19 cellular contexts compared by ENCODE assay signal in genomic region chr3:151843275-151843674, GRCh38. TPM values are rescaled to one million over a fixed set of nuclear protein-coding genes. Genes with fewer than 3 reads are reported as not detected.
DNase-seq lines count a peak whose midpoint lies in the region; ATAC-seq, FAIRE-seq and TF ChIP-seq lines count a peak whose summit lies in the region.
"Had no signal": no experiment of that assay in that cellular context is flagged by ENCODE, and none has a peak within 500 bp of the region (broad histone marks: within the 10 kb centered on the region; RNA-seq: fewer than 3 reads in every experiment).

No MANE protein-coding gene starts in this region.

- POLR2A ChIA-PET in H1 (lab: Charles Lee; ENCODE audit: partially characterized antibody), result no interaction called here

- no peaks in the 10 kb centered on the region for H3K9me3 Mint-ChIP-seq in neural progenitor cell

- H2AFZ ChIP-seq in H1 (ENCODE audit: low read length), result peak overlapping the region; percentile 33; the same call in 1 of the 2 replicates
- H2AFZ ChIP-seq in neural progenitor cell (replicated peaks), result no peak overlapping the region

- no peak overlapping the region for H4K8ac ChIP-seq in H1 (ENCODE audit: extremely low read depth, insufficient read depth, low read length)

- FAIRE-seq in H1 (lab: Jason Lieb, UNC), result no peak

- no peak overlapping the region for H2BK20ac ChIP-seq in H1 (ENCODE audit: low read length)

- H3K4me1 Mint-ChIP-seq in neural progenitor cell, result no peaks in the 10 kb centered on the region

- H3K4me2 ChIP-seq in H1 (ENCODE audit: insufficient read depth in 1 of 2, low read depth in 2 of 2, low read length in 2 of 2), result no peak overlapping the region
- no peak overlapping the region for H3K4me2 ChIP-seq in neural progenitor cell

- H3K14ac ChIP-seq in H1 (ENCODE audit: insufficient read length), result no peak overlapping the region

- no peak overlapping the region for H3K4me3 Mint-ChIP-seq in neural progenitor cell
- H3K4me3 Mint-ChIP-seq: CD14-positive monocyte, neural crest cell had no signal

- no peak overlapping the region for H2BK15ac ChIP-seq in H1 (ENCODE audit: low read length)

- H3K27ac ChIP-seq in H1 (ENCODE audit: low read depth, low read length) (no peak overlapping the region), neural progenitor cell (no peak overlapping the region)
- H3K27ac ChIP-seq: right atrium auricular region, testis had no signal

- no peak overlapping the region for H2BK12ac ChIP-seq in H1 (ENCODE audit: low read depth, low read length)

- no peak for TF ChIP-seq CTCF in H1 (IDR thresholded peaks at IDR 0.05; ENCODE audit: control extremely low read depth in 1 of 3, insufficient read depth in 1 of 3, low read depth in 1 of 3, low read length in 3 of 3)
- no peak for TF ChIP-seq CTCF in neural progenitor cell (IDR thresholded peaks at IDR 0.05)

- H3K36me3 Mint-ChIP-seq in neural progenitor cell, result no peaks in the 10 kb centered on the region
- H3K36me3 Mint-ChIP-seq: CD14-positive monocyte had no signal

- H3K79me2 ChIP-seq in H1 (ENCODE audit: control insufficient read depth in 1 of 2, insufficient read depth in 2 of 2, low read length in 2 of 2) (no peaks in the 10 kb centered on the region), neural progenitor cell (ENCODE audit: low read depth) (no peaks in the 10 kb centered on the region)

- H3K4me3 ChIP-seq in H1 (ENCODE audit: extremely low read depth in 1 of 4, insufficient read depth in 2 of 4, low read depth in 3 of 4, low read length in 4 of 4) (no peak overlapping the region), neural progenitor cell (no peak overlapping the region)
- H3K4me3 ChIP-seq: lung, right atrium auricular region, testis had no signal

- DNase-seq in NCI-H2171 treated with DMSO at 0.1 percent for 48 hours (lab: John Stamatoyannopoulos, UW), result peak; percentile 11
- DNase-seq in NCI-H2171 (lab: John Stamatoyannopoulos, UW), result no peak
- DNase-seq in NCI-H460 (ENCODE audit: extremely low read depth, low read depth), result peak; percentile 46
- no peak for DNase-seq in H1 (ENCODE audit: low read depth in 1 of 2, low spot score in 2 of 2)
- no peak for DNase-seq in neural progenitor cell (ENCODE audit: low spot score)
- no peak for DNase-seq in Kasumi-1 (lab: John Stamatoyannopoulos, UW)
- no peak for DNase-seq in kidney tubule cell (ENCODE audit: low spot score)
- DNase-seq: activated effector memory CD4-positive, alpha-beta T cell treated with anti-CD3 and anti-CD28 coated beads, Interleukin-2, amount 50 U/mL, for 16 hours; foreskin fibroblast; stimulated activated CD8-positive, alpha-beta memory T cell treated with anti-CD3 and anti-CD28 coated beads, Interleukin-4, amount 100 ng/mL, for 48 hours; testis had no signal

- H3K9ac ChIP-seq in H1 (replicated peaks in 1 of 4; ENCODE audit: extremely low read depth in 1 of 4, low read depth in 3 of 4, low read length in 3 of 4) (no peak overlapping the region), neural progenitor cell (no peak overlapping the region)

- no peak for TF ChIP-seq EP300 in H1 (IDR thresholded peaks at IDR 0.05; ENCODE audit: borderline replicate concordance in 1 of 2, low read depth in 2 of 2, low read length in 2 of 2)

- H4K91ac ChIP-seq in H1 (replicated peaks; ENCODE audit: insufficient read length, low read length), result no peak overlapping the region

- H3K36me3 ChIP-seq in H1 (ENCODE audit: control insufficient read depth in 2 of 4, insufficient read depth in 4 of 4, low read length in 3 of 4) (no peaks in the 10 kb centered on the region), neural progenitor cell (no peaks in the 10 kb centered on the region)
- H3K36me3 ChIP-seq: right atrium auricular region had no signal

- H3K9me3 ChIP-seq in H1 (ENCODE audit: insufficient read depth in 2 of 2, low read depth in 1 of 2, low read length in 1 of 2), result no peaks in the 10 kb centered on the region
- no peaks in the 10 kb centered on the region for H3K9me3 ChIP-seq in neural progenitor cell (ENCODE audit: low read depth)
- H3K9me3 ChIP-seq: right atrium auricular region, testis had no signal

- H4K20me1 ChIP-seq in H1 (replicated peaks in 1 of 2; ENCODE audit: control insufficient read depth in 1 of 2, insufficient read depth in 2 of 2, low read length in 2 of 2) (no peaks in the 10 kb centered on the region), neural progenitor cell (ENCODE audit: low read depth) (no peaks in the 10 kb centered on the region)

- no peaks in the 10 kb centered on the region for H3K79me1 ChIP-seq in H1 (ENCODE audit: low read depth, low read length)

- H3K56ac ChIP-seq in H1 (replicated peaks; ENCODE audit: insufficient read length, low read depth, low read length), result no peak overlapping the region

- no peak for TF ChIP-seq RAD21 in H1 (IDR thresholded peaks at IDR 0.05 in 1 of 2, conservative IDR thresholded peaks at IDR 0.05 in 1 of 2; ENCODE audit: low read depth in 2 of 2, low read length in 2 of 2)

- no peak for ATAC-seq in HG03196 (IDR thresholded peaks at IDR 0.05; ENCODE audit: unreplicated experiment)

- H2AK5ac ChIP-seq in H1 (ENCODE audit: low read depth, low read length), result no peak overlapping the region

- no peak overlapping the region for H3K4ac ChIP-seq in H1 (replicated peaks; ENCODE audit: insufficient read length, low read depth, low read length)

- peaks cover 2% of the 10 kb centered on the region for H3K27me3 Mint-ChIP-seq in neural progenitor cell (ENCODE audit: insufficient read depth, low read depth)

- CTCF ChIA-PET in H1 (lab: Charles Lee; ENCODE audit: partially characterized antibody), result interaction anchor here (0.6 kb wide), 1 partner anchor 403 kb away, joined by 3 read pairs; no protein-coding TSS in a partner anchor

- no peak overlapping the region for H2BK120ac ChIP-seq in H1 (replicated peaks; ENCODE audit: low read depth, low read length)

- H3K4me1 ChIP-seq in H1 (replicated peaks in 1 of 4; ENCODE audit: control insufficient read depth in 3 of 4, insufficient read depth in 4 of 4, low read length in 3 of 4) (no peaks in the 10 kb centered on the region), neural progenitor cell (peaks cover 4% of the 10 kb centered on the region)
- H3K4me1 ChIP-seq: right atrium auricular region, testis had no signal

- no peak for TF ChIP-seq POLR2A in H1 (IDR thresholded peaks at IDR 0.05; ENCODE audit: control extremely low read depth in 1 of 2, low read depth in 2 of 2, low read length in 2 of 2)

- no peak overlapping the region for H3K23ac ChIP-seq in H1 (ENCODE audit: insufficient read length)

- H3K27ac Mint-ChIP-seq in neural progenitor cell, result peak overlapping the region; percentile 65

- H3K27me3 ChIP-seq in H1 (replicated peaks in 1 of 4; ENCODE audit: control insufficient read depth in 3 of 4, extremely low read depth in 1 of 4, insufficient read depth in 3 of 4, low read length in 3 of 4), result peaks cover 0 to 1% (median 0%) of the 10 kb centered on the region in 4 experiments; a peak in 1 of 7 replicates
- H3K27me3 ChIP-seq in neural progenitor cell, result no peaks in the 10 kb centered on the region
- H3K27me3 ChIP-seq: right atrium auricular region, testis had no signal

- H3K18ac ChIP-seq in H1 (ENCODE audit: extremely low read depth, low read length), result no peak overlapping the region

- H2BK5ac ChIP-seq in H1 (ENCODE audit: low read depth, low read length), result no peak overlapping the region

- no peaks in the 10 kb centered on the region for H3F3A ChIP-seq in neural progenitor cell (ENCODE audit: low read depth)

- H4K5ac ChIP-seq in H1 (ENCODE audit: insufficient read length, low read depth, low read length), result no peak overlapping the region

- 78% methylated on average over 1 of the region's 1 CpG; no CpG with 5 or more reads in 1 of the 2 experiments for WGBS in H1 (ENCODE audit: extremely low coverage in 1 of 2, insufficient coverage in 1 of 2, insufficient read length in 1 of 2, insufficient replicate concordance in 2 of 2, low coverage in 1 of 2, low lambda C conversion rate in 2 of 2, missing lambda C conversion rate in 1 of 2), 2 experiments

- no peaks in the 10 kb centered on the region for H3K23me2 ChIP-seq in H1 (ENCODE audit: low read depth, low read length)

TF ChIP-seq in H1, 55 proteins besides CTCF, POLR2A, EP300 and RAD21:
- TF ChIP-seq BRCA1 (IDR thresholded peaks at IDR 0.05; ENCODE audit: low read depth, low read length) (no peak), TAF1 (IDR thresholded peaks at IDR 0.05; ENCODE audit: low read depth, low read length) (no peak), NRF1 (IDR thresholded peaks at IDR 0.05; ENCODE audit: low read depth, low read length) (no peak), JUND (IDR thresholded peaks at IDR 0.05; ENCODE audit: low read length) (no peak), FOSL1 (IDR thresholded peaks at IDR 0.05; ENCODE audit: insufficient read depth, low read depth, low read length) (no peak)

RNA-seq across cellular contexts. Expression of gene AADAC, which starts 29.4 kb away (rescaled TPM):
- 6.2 and 7.8 TPM in 2 replicates for total RNA-seq in NCI-H460 (2014; rRNA removed; shearing (Covaris generic))
- 39.5 and 40.3 TPM in 2 replicates for polyA plus RNA-seq in NCI-H460 (2014; cell fraction: nucleus; rRNA removed)
- total RNA-seq in H1 (2021; fragmentation: NEBNext Ultra II Directional; extraction: Animal tissue kit (Norgen Biotek cat#: 25700)), result not detected in 2 replicates
- polyA plus RNA-seq in H1 (2011; rRNA removed), result not detected in 2 replicates
- polyA plus RNA-seq in H1 (2011; cell fraction: cytosol; rRNA removed), result not detected
- not detected for polyA plus RNA-seq in H1 (2011; cell fraction: nucleus; rRNA removed)
- polyA plus RNA-seq in H1 (2012, experiment 1 of 2), result not detected in 4 replicates
- not detected for polyA plus RNA-seq in H1 (2012, experiment 2 of 2)
- not detected for polyA plus RNA-seq in H1 (2013, experiment 1 of 2)
- polyA plus RNA-seq in H1 (2013, experiment 2 of 2), result not detected
- not detected in 2 replicates for polyA minus RNA-seq in H1 (2011; rRNA and poly(A)+ RNA removed)
- not detected for polyA minus RNA-seq in H1 (2011; cell fraction: cytosol; rRNA and poly(A)+ RNA removed)
- not detected for polyA minus RNA-seq in H1 (2011; cell fraction: nucleus; rRNA and poly(A)+ RNA removed)
- total RNA-seq in neural progenitor cell (ENCODE audit: low replicate concordance), result not detected in 2 replicates
- total RNA-seq: Daoy, neural crest cell, OCI-LY7 had no signal
- polyA plus RNA-seq: CD14-positive monocyte had no signal

RNA-seq across cellular contexts. Expression of gene SUCNR1, which starts 30.2 kb away (rescaled TPM):
- 3.3 and 3.8 TPM in 2 replicates for total RNA-seq in NCI-H460 (2014; rRNA removed; shearing (Covaris generic))
- 2.2 and 4.0 TPM in 2 replicates for polyA plus RNA-seq in NCI-H460 (2014; cell fraction: nucleus; rRNA removed)
- not detected in 2 replicates for total RNA-seq in H1 (2021; fragmentation: NEBNext Ultra II Directional; extraction: Animal tissue kit (Norgen Biotek cat#: 25700))
- polyA plus RNA-seq in H1 (2011; rRNA removed), result not detected in 2 replicates
- polyA plus RNA-seq in H1 (2011; cell fraction: cytosol; rRNA removed), result not detected
- polyA plus RNA-seq in H1 (2011; cell fraction: nucleus; rRNA removed), result not detected
- not detected in 4 replicates for polyA plus RNA-seq in H1 (2012, experiment 1 of 2)
- polyA plus RNA-seq in H1 (2012, experiment 2 of 2), result not detected
- under 0.01 TPM for polyA plus RNA-seq in H1 (2013, experiment 1 of 2)
- not detected for polyA plus RNA-seq in H1 (2013, experiment 2 of 2)
- polyA minus RNA-seq in H1 (2011; rRNA and poly(A)+ RNA removed), result not detected in 2 replicates
- polyA minus RNA-seq in H1 (2011; cell fraction: cytosol; rRNA and poly(A)+ RNA removed), result not detected
- polyA minus RNA-seq in H1 (2011; cell fraction: nucleus; rRNA and poly(A)+ RNA removed), result not detected
- total RNA-seq in neural progenitor cell (ENCODE audit: low replicate concordance), result not detected in 2 replicates
- total RNA-seq: Daoy, dermis microvascular lymphatic vessel endothelial cell, neural crest cell, OCI-LY7 had no signal

Comparison
In these comparisons a context has a peak if more than half of its experiments do, and no peak if none do; other contexts are left out.
1. DNase-seq: peak in NCI-H2171 treated with DMSO at 0.1 percent for 48 hours (single experiment) and NCI-H460 (single experiment); none in NCI-H2171 (single experiment), H1 (0 of 2), neural progenitor cell (single experiment), Kasumi-1 (0 of 2) and kidney tubule cell (single experiment).